In genomic region chr7:64888901-64889685, GRCh38 we compare ENCODE assay signal across 8 cellular contexts. TPM values are rescaled to one million over a fixed set of nuclear protein-coding genes. Genes with fewer than 3 reads are reported as not detected.
DNase-seq lines count a peak whose midpoint lies in the region; ATAC-seq and TF ChIP-seq lines count a peak whose summit lies in the region.

No MANE protein-coding gene starts in this region.

- H2AFZ ChIP-seq in smooth muscle cell (ENCODE audit: low read depth): no peak overlapping the region

- TF ChIP-seq CTCF in astrocyte of the cerebellum (IDR thresholded peaks at IDR 0.05; ENCODE audit: low read depth, low read length, missing control alignments) (no peak), smooth muscle cell (IDR thresholded peaks at IDR 0.05; ENCODE audit: borderline replicate concordance, insufficient read depth, poor library complexity, severe bottlenecking) (no peak)

- no peak overlapping the region for H3K9ac ChIP-seq in smooth muscle cell (ENCODE audit: low read depth)

- no peaks in the 10 kb centered on the region for H3K9me3 ChIP-seq in smooth muscle cell (replicated peaks; ENCODE audit: low read depth)

- no peaks in the 10 kb centered on the region for H3K79me2 ChIP-seq in smooth muscle cell (ENCODE audit: low read depth)

- no peak for ATAC-seq in HG03280 (IDR thresholded peaks at IDR 0.05; ENCODE audit: unreplicated experiment)

- H3K4me1 ChIP-seq in smooth muscle cell (ENCODE audit: low read depth): no peaks in the 10 kb centered on the region

- H3K4me3 ChIP-seq in astrocyte of the cerebellum (ENCODE audit: low read depth, low read length): peak overlapping the region; percentile 30
- peak overlapping the region; percentile 29 for H3K4me3 ChIP-seq in smooth muscle cell

- in situ Hi-C loops in astrocyte of the cerebellum (cut with HindIII; ENCODE audit: low sequenced_read_pairs): loop anchor here (25.0 kb wide), 1 partner anchor 227 kb away; the partner anchor contains the start of gene ZNF107

- no peaks in the 10 kb centered on the region for H3K36me3 ChIP-seq in smooth muscle cell (ENCODE audit: low read depth)

- peak; percentile 30 for DNase-seq in activated T-cell treated with anti-CD3 and anti-CD28 coated beads, Interleukin-2, amount 50 U/mL, for 1 hour
- DNase-seq in activated T-cell treated with anti-CD3 and anti-CD28 coated beads for 4 hours (no peak), astrocyte of the cerebellum (ENCODE audit: low read depth) (no peak), iris pigment epithelial cell (ENCODE audit: low read depth) (peak; percentile 21), smooth muscle cell (lab: John Stamatoyannopoulos, UW; ENCODE audit: unreplicated experiment) (no peak), HT-29 (ENCODE audit: low spot score) (no peak), occipital lobe (lab: John Stamatoyannopoulos, UW) (no peak)

- H3F3A ChIP-seq in smooth muscle cell (ENCODE audit: low read depth): no peaks in the 10 kb centered on the region

- 56% methylated on average over 60 of the region's 60 CpGs for WGBS in smooth muscle cell (ENCODE audit: low lambda C conversion rate)

- H3K4me2 ChIP-seq in smooth muscle cell: peak overlapping the region; percentile 65

- no peak overlapping the region for H3K27ac ChIP-seq in smooth muscle cell (ENCODE audit: low read depth)

- H3K27me3 ChIP-seq in smooth muscle cell (ENCODE audit: low read depth): peaks cover 27% of the 10 kb centered on the region

- H4K20me1 ChIP-seq in smooth muscle cell (ENCODE audit: low read depth): no peaks in the 10 kb centered on the region

RNA-seq across cellular contexts. Expression of gene ZNF273, which starts 14.0 kb away (rescaled TPM):
- total RNA-seq in smooth muscle cell (4.4 and 5.7 TPM in 2 replicates), occipital lobe (43.8 TPM)
- 2.0 and 2.2 TPM in 2 replicates for polyA plus RNA-seq in smooth muscle cell
- 1.5 and 3.2 TPM in 2 replicates for total RNA-seq in HT-29 (2014; rRNA removed; shearing (Covaris generic))

Comparison
In these comparisons a context has a peak if more than half of its experiments do, and no peak if none do; other contexts are left out.
1. DNase-seq: peak in activated T-cell treated with anti-CD3 and anti-CD28 coated beads, Interleukin-2, amount 50 U/mL, for 1 hour (single experiment) and iris pigment epithelial cell (single experiment); none in activated T-cell treated with anti-CD3 and anti-CD28 coated beads for 4 hours (single experiment), astrocyte of the cerebellum (single experiment), smooth muscle cell (single experiment), HT-29 (single experiment) and occipital lobe (single experiment).